8 cellular contexts compared by ENCODE assay signal in the genomic region with DNA sequence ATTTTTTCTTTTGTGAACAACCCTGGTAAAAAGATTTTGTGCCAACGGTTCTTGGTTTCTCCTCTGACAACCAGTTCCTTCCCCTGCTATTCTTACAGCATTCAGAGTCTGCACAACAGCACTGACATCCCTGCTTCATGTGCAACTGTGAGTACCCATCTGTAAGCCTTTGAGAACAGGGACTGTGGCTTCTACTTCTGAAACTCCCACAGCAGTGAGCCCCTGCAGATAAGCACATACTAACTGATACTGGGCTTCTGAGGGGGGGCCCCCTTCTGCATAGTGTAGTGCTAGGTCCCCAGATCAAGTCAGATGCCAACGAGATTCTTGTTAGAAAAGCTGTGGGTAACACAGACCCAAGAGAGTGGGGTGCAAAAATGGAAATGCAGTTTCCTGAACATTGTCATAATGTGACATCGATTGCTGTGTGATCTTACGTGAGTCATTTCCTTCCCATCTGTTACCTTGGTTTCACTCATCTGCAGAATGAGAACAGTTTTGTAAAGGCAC. TPM values are rescaled to one million over a fixed set of nuclear protein-coding genes. Genes with fewer than 3 reads are reported as not detected.
DNase-seq lines count a peak whose midpoint lies in the region; ATAC-seq and TF ChIP-seq lines count a peak whose summit lies in the region.

No MANE protein-coding gene starts in this region.

- no peaks in the 10 kb centered on the region for H3K36me3 ChIP-seq in neutrophil

- peak; percentile 6 to 72 (median 48) for DNase-seq in CD4-positive, alpha-beta T cell
- DNase-seq in HL-60 (ENCODE audit: low read depth in 1 of 2, low spot score in 1 of 2) (peak in 1 of 2 experiments; percentile 45), left colon (no peak), hypothalamus (lab: John Stamatoyannopoulos, UW) (no peak), SW480 (ENCODE audit: low spot score) (no peak)
- DNase-seq in activated CD8-positive, alpha-beta memory T cell treated with anti-CD3 and anti-CD28 coated beads for 4 hours (ENCODE audit: low read depth in 2 of 2): peak; percentile 36 to 55

- H3K9me3 ChIP-seq in CD4-positive, alpha-beta T cell (ENCODE audit: control insufficient read depth, low read length): no peaks in the 10 kb centered on the region
- H3K9me3 ChIP-seq in neutrophil: no peaks in the 10 kb centered on the region

- H3K27me3 ChIP-seq in CD4-positive, alpha-beta T cell (ENCODE audit: control insufficient read depth, insufficient read depth, low read length): no peaks in the 10 kb centered on the region
- H3K27me3 ChIP-seq in HL-60 (ENCODE audit: insufficient read depth, poor library complexity, severe bottlenecking): no peaks in the 10 kb centered on the region
- H3K27me3 ChIP-seq in neutrophil: no peaks in the 10 kb centered on the region

- H3K27ac Mint-ChIP-seq in CD4-positive, alpha-beta T cell: peak overlapping the region; percentile 94

- ATAC-seq in CD4-positive, alpha-beta T cell (ENCODE audit: poor library complexity): peak; percentile 89
- peak; percentile 59 for ATAC-seq in GM21367 (IDR thresholded peaks at IDR 0.05; ENCODE audit: unreplicated experiment)
- ATAC-seq in left colon: no peak

- H3K9me3 Mint-ChIP-seq in CD4-positive, alpha-beta T cell: no peaks in the 10 kb centered on the region

- H3K36me3 Mint-ChIP-seq in CD4-positive, alpha-beta T cell (ENCODE audit: low read depth): no peaks in the 10 kb centered on the region

- H3K4me3 Mint-ChIP-seq in CD4-positive, alpha-beta T cell: peak overlapping the region; percentile 80

- H3K27me3 Mint-ChIP-seq in CD4-positive, alpha-beta T cell: no peaks in the 10 kb centered on the region

- H3K4me3 ChIP-seq in HL-60 (replicated peaks; ENCODE audit: insufficient read depth, low read length) (no peak overlapping the region), neutrophil (ENCODE audit: low read depth in 1 of 2, low read length in 1 of 2) (peak overlapping the region; percentile 7 to 13)

- CTCF ChIA-PET in CD4-positive, alpha-beta T cell (lab: Charles Lee): interaction anchor here (0.6 to 2.2 kb wide), 7 partner anchors 12 to 146 kb away, joined by 3 to 10 read pairs (median 5); no protein-coding TSS in a partner anchor

- peak overlapping the region; percentile 52 for H3K27ac ChIP-seq in CD4-positive, alpha-beta T cell (ENCODE audit: low read depth, low read length)
- peak overlapping the region; percentile 61 for H3K27ac ChIP-seq in HL-60 (replicated peaks)
- peak overlapping the region; percentile 95 for H3K27ac ChIP-seq in neutrophil

- intact Hi-C loops in CD4-positive, alpha-beta T cell (cut with DNase I, micrococcal nuclease): loop anchor here in 1 of 2 experiments (1.0 to 5.0 kb wide), 4 partner anchors 11 to 78 kb away; a partner anchor contains a TSS
- intact Hi-C loops in left colon (cut with DNase I, micrococcal nuclease): no loop called here

- peaks cover 40 to 41% of the 10 kb centered on the region in 2 experiments for H3K4me1 ChIP-seq in neutrophil (ENCODE audit: control insufficient read depth in 1 of 2, insufficient read depth in 1 of 2, low read depth in 1 of 2, low read length in 1 of 2)

- POLR2A ChIA-PET in CD4-positive, alpha-beta T cell (lab: Charles Lee): interaction anchor here (0.6 to 4.3 kb wide), 13 partner anchors 9 to 285 kb away, joined by 3 to 47 read pairs (median 7); a partner anchor contains a TSS

- peaks cover 68% of the 10 kb centered on the region for H3K4me1 Mint-ChIP-seq in CD4-positive, alpha-beta T cell (ENCODE audit: low read depth)

- TF ChIP-seq CTCF in CD4-positive, alpha-beta T cell (IDR thresholded peaks at IDR 0.05): no peak
- TF ChIP-seq CTCF in HL-60 (IDR thresholded peaks at IDR 0.05; ENCODE audit: insufficient read depth, low read length) (no peak), neutrophil (IDR thresholded peaks at IDR 0.05) (no peak)

RNA-seq across cellular contexts. Expression of a gene that starts 11.1 kb away (rescaled TPM):
- 1 to 10 TPM; 1.1 to 3.4 TPM for total RNA-seq in CD4-positive, alpha-beta T cell
- total RNA-seq in left colon: 1 to 10 TPM; 3.3 to 5.5 TPM

Comparison
In these comparisons a context has a peak if more than half of its experiments do, and no peak if none do; other contexts are left out.
1. DNase-seq: peak in CD4-positive, alpha-beta T cell (10 of 10) and activated CD8-positive, alpha-beta memory T cell treated with anti-CD3 and anti-CD28 coated beads for 4 hours (2 of 2); none in left colon (0 of 2), hypothalamus (0 of 51) and SW480 (single experiment).
2. Peak in every context shown above with its lines, with median percentiles within 50 percentile points of each other: H3K27ac ChIP-seq.